ENCODE assay signal across 8 cellular contexts in genomic region chr14:80445605-80446004, GRCh38.
"Had no signal": no experiment of that assay in that cellular context is flagged by ENCODE, and none has a peak within 500 bp of the region (broad histone marks: within the 10 kb centered on the region; RNA-seq: fewer than 3 reads in every experiment).

No MANE protein-coding gene starts in this region.

- H3K27ac ChIP-seq: HL-60, KMS-11 had no signal

- H3K4me1 ChIP-seq: HAP-1 had no signal

- H3K4me3 ChIP-seq: HAP-1 had no signal

- H3K9ac ChIP-seq: KMS-11 had no signal

- ATAC-seq: HCT116 had no signal

- DNase-seq: GOT3, H7, HFFc6, KBM-7 had no signal

- H3K36me3 ChIP-seq: HAP-1 had no signal

- H3K9me3 ChIP-seq: HAP-1 had no signal

- H3K4me2 ChIP-seq: KMS-11 had no signal
